In the genomic region with DNA sequence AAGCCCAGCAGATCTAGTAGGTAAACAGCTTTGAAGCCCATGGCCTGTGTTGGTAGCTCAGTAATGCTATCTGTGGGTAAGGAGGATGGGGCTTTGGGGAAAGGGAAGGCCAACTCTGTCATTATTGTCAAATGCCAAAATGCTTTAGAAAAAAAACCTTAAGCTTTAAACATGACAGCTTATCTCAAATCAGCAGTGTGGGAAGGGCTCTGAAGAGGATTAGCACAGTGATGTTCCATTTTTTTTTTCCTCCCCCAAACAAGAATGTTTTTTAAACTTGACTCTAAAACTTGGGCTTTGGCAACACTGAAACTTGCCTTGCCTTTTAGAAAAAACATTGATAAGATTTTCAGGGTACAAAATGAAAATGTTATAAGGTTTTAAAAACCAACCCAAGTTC, we compare ENCODE assay signal across 1 cellular context.
TF ChIP-seq lines count a peak whose summit lies in the region.

No MANE protein-coding gene starts in this region.

TF ChIP-seq in K562, 482 proteins besides CTCF, POLR2A, EP300 and RAD21 (continued from another document and continues in another):
- TF ChIP-seq, protein P1, sequence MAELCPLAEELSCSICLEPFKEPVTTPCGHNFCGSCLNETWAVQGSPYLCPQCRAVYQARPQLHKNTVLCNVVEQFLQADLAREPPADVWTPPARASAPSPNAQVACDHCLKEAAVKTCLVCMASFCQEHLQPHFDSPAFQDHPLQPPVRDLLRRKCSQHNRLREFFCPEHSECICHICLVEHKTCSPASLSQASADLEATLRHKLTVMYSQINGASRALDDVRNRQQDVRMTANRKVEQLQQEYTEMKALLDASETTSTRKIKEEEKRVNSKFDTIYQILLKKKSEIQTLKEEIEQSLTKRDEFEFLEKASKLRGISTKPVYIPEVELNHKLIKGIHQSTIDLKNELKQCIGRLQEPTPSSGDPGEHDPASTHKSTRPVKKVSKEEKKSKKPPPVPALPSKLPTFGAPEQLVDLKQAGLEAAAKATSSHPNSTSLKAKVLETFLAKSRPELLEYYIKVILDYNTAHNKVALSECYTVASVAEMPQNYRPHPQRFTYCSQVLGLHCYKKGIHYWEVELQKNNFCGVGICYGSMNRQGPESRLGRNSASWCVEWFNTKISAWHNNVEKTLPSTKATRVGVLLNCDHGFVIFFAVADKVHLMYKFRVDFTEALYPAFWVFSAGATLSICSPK (IDR thresholded peaks at IDR 0.05; ENCODE audit: borderline replicate concordance) = no peak
- no peak for TF ChIP-seq POLR2G (IDR thresholded peaks at IDR 0.05; ENCODE audit: low read depth, low read length)
- 0 out of 2 replicates have a peak, but pooled peaks have one; percentile 15 for TF ChIP-seq MTA2 (IDR thresholded peaks at IDR 0.05; ENCODE audit: low read depth)
- TF ChIP-seq E2F5 (CRISPR knock-in tag; IDR thresholded peaks at IDR 0.05) = no peak
- TF ChIP-seq DMBX1 (CRISPR knock-in tag; IDR thresholded peaks at IDR 0.05; ENCODE audit: borderline replicate concordance) = no peak
- TF ChIP-seq ZNF584 (CRISPR knock-in tag; IDR thresholded peaks at IDR 0.05; ENCODE audit: low read depth) = no peak
- no peak for TF ChIP-seq IFI16 (CRISPR knock-in tag; IDR thresholded peaks at IDR 0.05)
- no peak; the same call in 1 of the 2 replicates for TF ChIP-seq MAFF (IDR thresholded peaks at IDR 0.05; ENCODE audit: low read length)
- TF ChIP-seq ZNF655 (CRISPR knock-in tag; IDR thresholded peaks at IDR 0.05) = no peak
- TF ChIP-seq LCOR (CRISPR knock-in tag; IDR thresholded peaks at IDR 0.05) = no peak; the same call in 1 of the 2 replicates
- TF ChIP-seq GATAD2B (IDR thresholded peaks at IDR 0.05; ENCODE audit: borderline replicate concordance) = no peak
- TF ChIP-seq ETS2 (tag; IDR thresholded peaks at IDR 0.05; ENCODE audit: borderline replicate concordance, poor library complexity, severe bottlenecking) = no peak
- TF ChIP-seq TGIF2 (CRISPR knock-in tag; IDR thresholded peaks at IDR 0.05) = no peak
- TF ChIP-seq, protein P2, sequence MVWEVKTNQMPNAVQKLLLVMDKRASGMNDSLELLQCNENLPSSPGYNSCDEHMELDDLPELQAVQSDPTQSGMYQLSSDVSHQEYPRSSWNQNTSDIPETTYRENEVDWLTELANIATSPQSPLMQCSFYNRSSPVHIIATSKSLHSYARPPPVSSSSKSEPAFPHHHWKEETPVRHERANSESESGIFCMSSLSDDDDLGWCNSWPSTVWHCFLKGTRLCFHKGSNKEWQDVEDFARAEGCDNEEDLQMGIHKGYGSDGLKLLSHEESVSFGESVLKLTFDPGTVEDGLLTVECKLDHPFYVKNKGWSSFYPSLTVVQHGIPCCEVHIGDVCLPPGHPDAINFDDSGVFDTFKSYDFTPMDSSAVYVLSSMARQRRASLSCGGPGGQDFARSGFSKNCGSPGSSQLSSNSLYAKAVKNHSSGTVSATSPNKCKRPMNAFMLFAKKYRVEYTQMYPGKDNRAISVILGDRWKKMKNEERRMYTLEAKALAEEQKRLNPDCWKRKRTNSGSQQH (CRISPR knock-in tag; IDR thresholded peaks at IDR 0.05) = no peak
- no peak for TF ChIP-seq KDM4B (IDR thresholded peaks at IDR 0.05; ENCODE audit: borderline replicate concordance in 2 of 2, low read depth in 1 of 2)
- TF ChIP-seq FOXA3 (CRISPR knock-in tag; conservative IDR thresholded peaks at IDR 0.05 in 1 of 2, IDR thresholded peaks at IDR 0.05 in 1 of 2) = no peak
- no peak for TF ChIP-seq SREBF1 (IDR thresholded peaks at IDR 0.05; ENCODE audit: borderline replicate concordance, low read depth, low read length)
- TF ChIP-seq, protein P3, sequence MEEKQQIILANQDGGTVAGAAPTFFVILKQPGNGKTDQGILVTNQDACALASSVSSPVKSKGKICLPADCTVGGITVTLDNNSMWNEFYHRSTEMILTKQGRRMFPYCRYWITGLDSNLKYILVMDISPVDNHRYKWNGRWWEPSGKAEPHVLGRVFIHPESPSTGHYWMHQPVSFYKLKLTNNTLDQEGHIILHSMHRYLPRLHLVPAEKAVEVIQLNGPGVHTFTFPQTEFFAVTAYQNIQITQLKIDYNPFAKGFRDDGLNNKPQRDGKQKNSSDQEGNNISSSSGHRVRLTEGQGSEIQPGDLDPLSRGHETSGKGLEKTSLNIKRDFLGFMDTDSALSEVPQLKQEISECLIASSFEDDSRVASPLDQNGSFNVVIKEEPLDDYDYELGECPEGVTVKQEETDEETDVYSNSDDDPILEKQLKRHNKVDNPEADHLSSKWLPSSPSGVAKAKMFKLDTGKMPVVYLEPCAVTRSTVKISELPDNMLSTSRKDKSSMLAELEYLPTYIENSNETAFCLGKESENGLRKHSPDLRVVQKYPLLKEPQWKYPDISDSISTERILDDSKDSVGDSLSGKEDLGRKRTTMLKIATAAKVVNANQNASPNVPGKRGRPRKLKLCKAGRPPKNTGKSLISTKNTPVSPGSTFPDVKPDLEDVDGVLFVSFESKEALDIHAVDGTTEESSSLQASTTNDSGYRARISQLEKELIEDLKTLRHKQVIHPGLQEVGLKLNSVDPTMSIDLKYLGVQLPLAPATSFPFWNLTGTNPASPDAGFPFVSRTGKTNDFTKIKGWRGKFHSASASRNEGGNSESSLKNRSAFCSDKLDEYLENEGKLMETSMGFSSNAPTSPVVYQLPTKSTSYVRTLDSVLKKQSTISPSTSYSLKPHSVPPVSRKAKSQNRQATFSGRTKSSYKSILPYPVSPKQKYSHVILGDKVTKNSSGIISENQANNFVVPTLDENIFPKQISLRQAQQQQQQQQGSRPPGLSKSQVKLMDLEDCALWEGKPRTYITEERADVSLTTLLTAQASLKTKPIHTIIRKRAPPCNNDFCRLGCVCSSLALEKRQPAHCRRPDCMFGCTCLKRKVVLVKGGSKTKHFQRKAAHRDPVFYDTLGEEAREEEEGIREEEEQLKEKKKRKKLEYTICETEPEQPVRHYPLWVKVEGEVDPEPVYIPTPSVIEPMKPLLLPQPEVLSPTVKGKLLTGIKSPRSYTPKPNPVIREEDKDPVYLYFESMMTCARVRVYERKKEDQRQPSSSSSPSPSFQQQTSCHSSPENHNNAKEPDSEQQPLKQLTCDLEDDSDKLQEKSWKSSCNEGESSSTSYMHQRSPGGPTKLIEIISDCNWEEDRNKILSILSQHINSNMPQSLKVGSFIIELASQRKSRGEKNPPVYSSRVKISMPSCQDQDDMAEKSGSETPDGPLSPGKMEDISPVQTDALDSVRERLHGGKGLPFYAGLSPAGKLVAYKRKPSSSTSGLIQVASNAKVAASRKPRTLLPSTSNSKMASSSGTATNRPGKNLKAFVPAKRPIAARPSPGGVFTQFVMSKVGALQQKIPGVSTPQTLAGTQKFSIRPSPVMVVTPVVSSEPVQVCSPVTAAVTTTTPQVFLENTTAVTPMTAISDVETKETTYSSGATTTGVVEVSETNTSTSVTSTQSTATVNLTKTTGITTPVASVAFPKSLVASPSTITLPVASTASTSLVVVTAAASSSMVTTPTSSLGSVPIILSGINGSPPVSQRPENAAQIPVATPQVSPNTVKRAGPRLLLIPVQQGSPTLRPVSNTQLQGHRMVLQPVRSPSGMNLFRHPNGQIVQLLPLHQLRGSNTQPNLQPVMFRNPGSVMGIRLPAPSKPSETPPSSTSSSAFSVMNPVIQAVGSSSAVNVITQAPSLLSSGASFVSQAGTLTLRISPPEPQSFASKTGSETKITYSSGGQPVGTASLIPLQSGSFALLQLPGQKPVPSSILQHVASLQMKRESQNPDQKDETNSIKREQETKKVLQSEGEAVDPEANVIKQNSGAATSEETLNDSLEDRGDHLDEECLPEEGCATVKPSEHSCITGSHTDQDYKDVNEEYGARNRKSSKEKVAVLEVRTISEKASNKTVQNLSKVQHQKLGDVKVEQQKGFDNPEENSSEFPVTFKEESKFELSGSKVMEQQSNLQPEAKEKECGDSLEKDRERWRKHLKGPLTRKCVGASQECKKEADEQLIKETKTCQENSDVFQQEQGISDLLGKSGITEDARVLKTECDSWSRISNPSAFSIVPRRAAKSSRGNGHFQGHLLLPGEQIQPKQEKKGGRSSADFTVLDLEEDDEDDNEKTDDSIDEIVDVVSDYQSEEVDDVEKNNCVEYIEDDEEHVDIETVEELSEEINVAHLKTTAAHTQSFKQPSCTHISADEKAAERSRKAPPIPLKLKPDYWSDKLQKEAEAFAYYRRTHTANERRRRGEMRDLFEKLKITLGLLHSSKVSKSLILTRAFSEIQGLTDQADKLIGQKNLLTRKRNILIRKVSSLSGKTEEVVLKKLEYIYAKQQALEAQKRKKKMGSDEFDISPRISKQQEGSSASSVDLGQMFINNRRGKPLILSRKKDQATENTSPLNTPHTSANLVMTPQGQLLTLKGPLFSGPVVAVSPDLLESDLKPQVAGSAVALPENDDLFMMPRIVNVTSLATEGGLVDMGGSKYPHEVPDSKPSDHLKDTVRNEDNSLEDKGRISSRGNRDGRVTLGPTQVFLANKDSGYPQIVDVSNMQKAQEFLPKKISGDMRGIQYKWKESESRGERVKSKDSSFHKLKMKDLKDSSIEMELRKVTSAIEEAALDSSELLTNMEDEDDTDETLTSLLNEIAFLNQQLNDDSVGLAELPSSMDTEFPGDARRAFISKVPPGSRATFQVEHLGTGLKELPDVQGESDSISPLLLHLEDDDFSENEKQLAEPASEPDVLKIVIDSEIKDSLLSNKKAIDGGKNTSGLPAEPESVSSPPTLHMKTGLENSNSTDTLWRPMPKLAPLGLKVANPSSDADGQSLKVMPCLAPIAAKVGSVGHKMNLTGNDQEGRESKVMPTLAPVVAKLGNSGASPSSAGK (IDR thresholded peaks at IDR 0.05) = no peak
- TF ChIP-seq WHSC1 (IDR thresholded peaks at IDR 0.05; ENCODE audit: low read length) = no peak
- TF ChIP-seq ZNF3 (CRISPR knock-in tag; IDR thresholded peaks at IDR 0.05) = no peak
- TF ChIP-seq PPARD (CRISPR knock-in tag; IDR thresholded peaks at IDR 0.05) = no peak
- TF ChIP-seq SMARCA4 (IDR thresholded peaks at IDR 0.05) = peak; percentile 76
- TF ChIP-seq NFE2 (IDR thresholded peaks at IDR 0.05; ENCODE audit: low read depth) = peak; percentile 49
- peak; percentile 23; the same call in 1 of the 2 replicates for TF ChIP-seq TEAD4 (IDR thresholded peaks at IDR 0.05; ENCODE audit: low read length)
- TF ChIP-seq TEAD4 (CRISPR knock-in tag; IDR thresholded peaks at IDR 0.05; ENCODE audit: borderline replicate concordance) = no peak
- TF ChIP-seq, protein P4, sequence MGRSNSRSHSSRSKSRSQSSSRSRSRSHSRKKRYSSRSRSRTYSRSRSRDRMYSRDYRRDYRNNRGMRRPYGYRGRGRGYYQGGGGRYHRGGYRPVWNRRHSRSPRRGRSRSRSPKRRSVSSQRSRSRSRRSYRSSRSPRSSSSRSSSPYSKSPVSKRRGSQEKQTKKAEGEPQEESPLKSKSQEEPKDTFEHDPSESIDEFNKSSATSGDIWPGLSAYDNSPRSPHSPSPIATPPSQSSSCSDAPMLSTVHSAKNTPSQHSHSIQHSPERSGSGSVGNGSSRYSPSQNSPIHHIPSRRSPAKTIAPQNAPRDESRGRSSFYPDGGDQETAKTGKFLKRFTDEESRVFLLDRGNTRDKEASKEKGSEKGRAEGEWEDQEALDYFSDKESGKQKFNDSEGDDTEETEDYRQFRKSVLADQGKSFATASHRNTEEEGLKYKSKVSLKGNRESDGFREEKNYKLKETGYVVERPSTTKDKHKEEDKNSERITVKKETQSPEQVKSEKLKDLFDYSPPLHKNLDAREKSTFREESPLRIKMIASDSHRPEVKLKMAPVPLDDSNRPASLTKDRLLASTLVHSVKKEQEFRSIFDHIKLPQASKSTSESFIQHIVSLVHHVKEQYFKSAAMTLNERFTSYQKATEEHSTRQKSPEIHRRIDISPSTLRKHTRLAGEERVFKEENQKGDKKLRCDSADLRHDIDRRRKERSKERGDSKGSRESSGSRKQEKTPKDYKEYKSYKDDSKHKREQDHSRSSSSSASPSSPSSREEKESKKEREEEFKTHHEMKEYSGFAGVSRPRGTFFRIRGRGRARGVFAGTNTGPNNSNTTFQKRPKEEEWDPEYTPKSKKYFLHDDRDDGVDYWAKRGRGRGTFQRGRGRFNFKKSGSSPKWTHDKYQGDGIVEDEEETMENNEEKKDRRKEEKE (IDR thresholded peaks at IDR 0.05; ENCODE audit: borderline replicate concordance in 1 of 2, control insufficient read depth in 1 of 2, low read depth in 2 of 2, low read length in 1 of 2) = no peak
- no peak for TF ChIP-seq ZNF232 (CRISPR knock-in tag; IDR thresholded peaks at IDR 0.05)
- TF ChIP-seq SMARCC2 (IDR thresholded peaks at IDR 0.05; ENCODE audit: low read depth) = 0 out of 2 replicates have a peak, but pooled peaks have one; percentile 30
- TF ChIP-seq FOXM1 (IDR thresholded peaks at IDR 0.05; ENCODE audit: low read depth) = no peak
- no peak for TF ChIP-seq FOXM1 (CRISPR knock-in tag; IDR thresholded peaks at IDR 0.05; ENCODE audit: low read depth)
- TF ChIP-seq NCOA6 (IDR thresholded peaks at IDR 0.05) = no peak
- no peak for TF ChIP-seq ZKSCAN1 (IDR thresholded peaks at IDR 0.05; ENCODE audit: low read depth, low read length)
- TF ChIP-seq U2AF2 (optimal IDR thresholded peaks at IDR 0.05; ENCODE audit: low read depth, low read length) = no peak
- no peak for TF ChIP-seq PURB (CRISPR knock-in tag; IDR thresholded peaks at IDR 0.05; ENCODE audit: low read depth)
- TF ChIP-seq TBL1XR1 (IDR thresholded peaks at IDR 0.05; ENCODE audit: low read length in 2 of 2) = no peak
- TF ChIP-seq KLF1 (tag; IDR thresholded peaks at IDR 0.05) = no peak
- peak; percentile 35; the same call in 1 of the 2 replicates for TF ChIP-seq TAL1 (IDR thresholded peaks at IDR 0.05)
- TF ChIP-seq YBX1 (IDR thresholded peaks at IDR 0.05) = no peak
- TF ChIP-seq MCM7 (IDR thresholded peaks at IDR 0.05) = no peak
- TF ChIP-seq CBFA2T3 (IDR thresholded peaks at IDR 0.05) = peak; percentile 38
- TF ChIP-seq ZNF830 (CRISPR knock-in tag; IDR thresholded peaks at IDR 0.05) = no peak
- TF ChIP-seq SNIP1 (IDR thresholded peaks at IDR 0.05; ENCODE audit: low read depth) = no peak
- TF ChIP-seq, protein P5, sequence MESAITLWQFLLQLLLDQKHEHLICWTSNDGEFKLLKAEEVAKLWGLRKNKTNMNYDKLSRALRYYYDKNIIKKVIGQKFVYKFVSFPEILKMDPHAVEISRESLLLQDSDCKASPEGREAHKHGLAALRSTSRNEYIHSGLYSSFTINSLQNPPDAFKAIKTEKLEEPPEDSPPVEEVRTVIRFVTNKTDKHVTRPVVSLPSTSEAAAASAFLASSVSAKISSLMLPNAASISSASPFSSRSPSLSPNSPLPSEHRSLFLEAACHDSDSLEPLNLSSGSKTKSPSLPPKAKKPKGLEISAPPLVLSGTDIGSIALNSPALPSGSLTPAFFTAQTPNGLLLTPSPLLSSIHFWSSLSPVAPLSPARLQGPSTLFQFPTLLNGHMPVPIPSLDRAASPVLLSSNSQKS (CRISPR knock-in tag; IDR thresholded peaks at IDR 0.05) = no peak
- no peak for TF ChIP-seq TRIM28 (IDR thresholded peaks at IDR 0.05)
- peak; percentile 35 for TF ChIP-seq MEIS2 (IDR thresholded peaks at IDR 0.05; ENCODE audit: partially characterized antibody)
